ENCODE assay signal across 21 cellular contexts in the genomic region with DNA sequence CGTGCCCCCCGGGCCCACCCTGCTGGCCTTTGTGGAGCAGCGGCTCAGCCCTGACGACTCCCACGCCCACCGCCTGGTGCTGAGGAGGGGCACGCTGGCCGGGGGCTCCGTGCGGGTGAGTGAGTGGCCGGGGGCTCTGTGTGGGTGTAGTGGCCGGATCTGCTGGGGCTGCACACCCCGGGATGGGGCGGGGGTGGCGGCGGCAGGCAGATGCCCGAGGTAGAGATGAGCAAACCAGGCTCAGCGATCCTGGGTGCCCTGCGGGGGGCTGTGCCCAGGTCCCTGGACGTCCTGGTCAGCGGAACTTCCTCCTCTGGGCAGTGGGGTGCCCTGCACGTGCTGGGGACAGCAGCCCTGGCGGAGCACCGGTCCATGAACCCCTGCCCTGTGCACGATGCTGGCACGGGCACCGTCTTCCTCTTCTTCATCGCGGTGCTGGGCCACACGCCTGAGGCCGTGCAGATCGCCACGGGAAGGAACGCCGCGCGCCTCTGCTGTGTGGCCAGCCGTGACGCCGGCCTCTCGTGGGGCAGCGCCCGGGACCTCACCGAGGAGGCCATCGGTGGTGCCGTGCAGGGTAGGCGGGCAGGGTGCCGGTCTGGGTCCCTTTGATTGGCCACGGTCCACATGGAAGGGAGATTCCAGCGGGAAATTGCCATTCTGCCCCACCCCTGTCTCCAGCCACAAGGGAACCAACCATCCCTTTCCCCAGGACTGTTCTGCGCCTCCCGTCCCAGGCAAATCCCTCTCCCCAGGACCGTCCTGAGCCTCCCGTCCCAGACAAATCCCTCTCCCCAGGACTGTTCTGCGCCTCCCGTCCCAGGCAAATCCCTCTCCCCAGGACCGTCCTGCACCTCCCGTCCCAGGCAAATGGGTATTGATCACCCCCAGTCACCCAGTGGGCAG. TPM values are rescaled to one million over a fixed set of nuclear protein-coding genes. Genes with fewer than 3 reads are reported as not detected.
DNase-seq lines count a peak whose midpoint lies in the region; ATAC-seq and TF ChIP-seq lines count a peak whose summit lies in the region.
"Had no signal": no experiment of that assay in that cellular context is flagged by ENCODE, and none has a peak within 500 bp of the region (broad histone marks: within the 10 kb centered on the region; RNA-seq: fewer than 3 reads in every experiment).

No MANE protein-coding gene starts in this region.

- POLR2A ChIA-PET in SK-N-SH (lab: Yijun Ruan, JAX): no interaction called here

- no peak overlapping the region for H3K27ac ChIP-seq in SK-N-SH (ENCODE audit: low read depth in 2 of 2, low read length in 1 of 2)
- H3K27ac ChIP-seq: cardiac muscle cell, ovary had no signal

- peaks cover 17% of the 10 kb centered on the region for H3K4me1 Mint-ChIP-seq in stimulated activated memory B cell treated with anti-CD40 and anti-IgM and Interleukin-4, amounts not matched to agents 10 μg/mL and 1 μg/mL and 100 μg/mL, for 72 hours

- H3K4me2 ChIP-seq in SK-N-SH: no peak overlapping the region

- H4K20me1 ChIP-seq in SK-N-SH (ENCODE audit: insufficient read depth): no peaks in the 10 kb centered on the region

- no peaks in the 10 kb centered on the region for H3K9me3 Mint-ChIP-seq in stimulated activated memory B cell treated with anti-CD40 and anti-IgM and Interleukin-4, amounts not matched to agents 10 μg/mL and 1 μg/mL and 100 μg/mL, for 72 hours

- DNase-seq in SK-N-SH (peak; percentile 23), NT2/D1 (ENCODE audit: low read depth, low spot score) (no peak), iPS-NIHi11 (ENCODE audit: low spot score) (peak; percentile 26), A172 (ENCODE audit: low spot score) (no peak), MG63 (no peak)
- no peak for DNase-seq in stimulated activated CD4-positive, alpha-beta T cell treated with anti-CD3 and anti-CD28 coated beads, Interleukin-2, amount 100 ng/mL, for 48 hours
- DNase-seq: 8988T; activated CD8-positive, alpha-beta T cell treated with anti-CD3 and anti-CD28 coated beads, Interleukin-2, amount 10 ng/mL, durations not matched to agents 7 days and 5 days; CD4-positive, CD25-positive, alpha-beta regulatory T cell; effector memory CD4-positive, alpha-beta T cell; hippocampal formation; NCI-H1694; NCI-H226; SIG-M5; trophoblast cell had no signal

- H3K4me1 ChIP-seq in SK-N-SH (ENCODE audit: control insufficient read depth in 1 of 2, insufficient read depth in 2 of 2, low read depth in 1 of 2, low read length in 1 of 2) (peaks cover 0 to 18% of the 10 kb centered on the region in 2 experiments; a peak in 2 of 4 replicates), NT2/D1 (ENCODE audit: insufficient read depth, insufficient read length) (peaks cover 20% of the 10 kb centered on the region)

- no peaks in the 10 kb centered on the region for H3K9me2 ChIP-seq in SK-N-SH

- H3K4me3 Mint-ChIP-seq in stimulated activated memory B cell treated with anti-CD40 and anti-IgM and Interleukin-4, amounts not matched to agents 10 μg/mL and 1 μg/mL and 100 μg/mL, for 72 hours: peak overlapping the region; percentile 18
- H3K4me3 Mint-ChIP-seq: activated CD8-positive, alpha-beta T cell treated with anti-CD3 and anti-CD28 coated beads, Interleukin-2, amount 10 ng/mL, durations not matched to agents 7 days and 5 days; CD4-positive, CD25-positive, alpha-beta regulatory T cell had no signal

- TF ChIP-seq EP300 in SK-N-SH (IDR thresholded peaks at IDR 0.05; ENCODE audit: borderline replicate concordance in 1 of 2, low read depth in 1 of 2, low read length in 1 of 2): no peak

- CTCF ChIA-PET in SK-N-SH (lab: Yijun Ruan, JAX): no interaction called here

- H3K9ac ChIP-seq in SK-N-SH (no peak overlapping the region), NT2/D1 (ENCODE audit: insufficient read length, low read depth) (peak overlapping the region; percentile 9)

- no peak overlapping the region for H2AFZ ChIP-seq in SK-N-SH (ENCODE audit: low read depth)

- H3K36me3 Mint-ChIP-seq in stimulated activated memory B cell treated with anti-CD40 and anti-IgM and Interleukin-4, amounts not matched to agents 10 μg/mL and 1 μg/mL and 100 μg/mL, for 72 hours: no peaks in the 10 kb centered on the region
- H3K36me3 Mint-ChIP-seq: CD4-positive, CD25-positive, alpha-beta regulatory T cell had no signal

- no peak for TF ChIP-seq RAD21 in SK-N-SH (IDR thresholded peaks at IDR 0.05; ENCODE audit: low read length)

- H3K9me3 ChIP-seq in SK-N-SH (no peaks in the 10 kb centered on the region), NT2/D1 (ENCODE audit: insufficient read depth, low read length) (no peaks in the 10 kb centered on the region), MG63 (no peaks in the 10 kb centered on the region)
- H3K9me3 ChIP-seq: ovary had no signal

- H3K4me3 ChIP-seq in SK-N-SH (ENCODE audit: low read depth in 2 of 2, low read length in 1 of 2) (no peak overlapping the region), NT2/D1 (ENCODE audit: insufficient read length, low read depth) (no peak overlapping the region), MG63 (no peak overlapping the region)
- H3K4me3 ChIP-seq: cardiac muscle cell, ovary had no signal

- peaks cover 35% of the 10 kb centered on the region for H3K27me3 Mint-ChIP-seq in stimulated activated memory B cell treated with anti-CD40 and anti-IgM and Interleukin-4, amounts not matched to agents 10 μg/mL and 1 μg/mL and 100 μg/mL, for 72 hours

- no peaks in the 10 kb centered on the region for H3K27me3 ChIP-seq in SK-N-SH (ENCODE audit: insufficient read depth)
- H3K27me3 ChIP-seq in NT2/D1 (ENCODE audit: insufficient read depth, insufficient read length): no peaks in the 10 kb centered on the region
- H3K27me3 ChIP-seq in MG63: no peaks in the 10 kb centered on the region
- H3K27me3 ChIP-seq: cardiac muscle cell, ovary had no signal

- 67% methylated on average over 15 of the region's 58 CpGs for WGBS in SK-N-SH (ENCODE audit: low lambda C conversion rate)

- ATAC-seq in SK-N-SH treated with all-trans-retinoic acid at 6 μM for 48 hours: no peak
- peak; percentile 2 for ATAC-seq in stimulated activated memory B cell treated with anti-CD40 and anti-IgM and Interleukin-4, amounts not matched to agents 10 μg/mL and 1 μg/mL and 100 μg/mL, for 72 hours

- no peaks in the 10 kb centered on the region for H3K79me2 ChIP-seq in SK-N-SH (ENCODE audit: insufficient read depth)

- peak overlapping the region; percentile 24 for H3K27ac Mint-ChIP-seq in stimulated activated memory B cell treated with anti-CD40 and anti-IgM and Interleukin-4, amounts not matched to agents 10 μg/mL and 1 μg/mL and 100 μg/mL, for 72 hours
- H3K27ac Mint-ChIP-seq: activated CD8-positive, alpha-beta T cell treated with anti-CD3 and anti-CD28 coated beads, Interleukin-2, amount 10 ng/mL, durations not matched to agents 7 days and 5 days; CD4-positive, CD25-positive, alpha-beta regulatory T cell had no signal

- H3K36me3 ChIP-seq in SK-N-SH (replicated peaks in 1 of 2; ENCODE audit: control insufficient read depth in 1 of 2, insufficient read depth in 2 of 2, low read length in 1 of 2): no peaks in the 10 kb centered on the region
- H3K36me3 ChIP-seq in NT2/D1 (ENCODE audit: insufficient read depth, insufficient read length, low read length): no peaks in the 10 kb centered on the region
- H3K36me3 ChIP-seq in MG63: no peaks in the 10 kb centered on the region
- H3K36me3 ChIP-seq: cardiac muscle cell, ovary had no signal

- no peak for TF ChIP-seq CTCF in SK-N-SH (IDR thresholded peaks at IDR 0.05)

- H3F3A ChIP-seq in SK-N-SH (replicated peaks; ENCODE audit: insufficient read depth): no peaks in the 10 kb centered on the region

TF ChIP-seq in SK-N-SH, 30 proteins besides CTCF, POLR2A, EP300 and RAD21 (continues in another document):
- TF ChIP-seq TAF1 (IDR thresholded peaks at IDR 0.05; ENCODE audit: borderline replicate concordance, low read depth, low read length) (no peak), YY1 (IDR thresholded peaks at IDR 0.05; ENCODE audit: low read depth) (no peak), RFX5 (IDR thresholded peaks at IDR 0.05; ENCODE audit: low read length) (no peak), EZH2phosphoT487 (IDR thresholded peaks at IDR 0.05; ENCODE audit: borderline replicate concordance, low read depth) (no peak), POLR2AphosphoS5 (IDR thresholded peaks at IDR 0.05; ENCODE audit: low read depth, low read length) (no peak), NRF1 (IDR thresholded peaks at IDR 0.05; ENCODE audit: low read depth, low read length) (no peak)

TF ChIP-seq in SK-N-SH treated with all-trans-retinoic acid at 6 μM for 48 hours, 23 proteins besides CTCF, POLR2A, EP300 and RAD21 (continues in another document):
- TF ChIP-seq ZNF70 (CRISPR knock-in tag; IDR thresholded peaks at IDR 0.05) (no peak), ESRRG (CRISPR knock-in tag; IDR thresholded peaks at IDR 0.05) (no peak)

RNA-seq across cellular contexts. Expression of a gene that starts 5.8 kb away (rescaled TPM):
- polyA plus RNA-seq in SK-N-SH (2012; rRNA removed): 0.05 TPM in 1 of 2 replicates, not detected in the other
- 0.03 and 0.07 TPM in 2 replicates for polyA plus RNA-seq in SK-N-SH (2012; cell fraction: cytosol; rRNA removed)
- 0.54 and 0.62 TPM in 2 replicates for polyA plus RNA-seq in SK-N-SH (2012; cell fraction: nucleus; rRNA removed)
- 0.22 TPM in 1 of 2 replicates, not detected in the other for total RNA-seq in A172 (2014; rRNA removed; shearing (Covaris generic))
- not detected in 2 replicates for total RNA-seq in MG63 (2014; rRNA removed; shearing (Covaris generic); ENCODE audit: low replicate concordance)
- total RNA-seq: LHCN-M2 had no signal

RNA-seq across cellular contexts. Expression of a gene that starts 38.2 kb away (rescaled TPM):
- 0.10 and 0.15 TPM in 2 replicates for polyA plus RNA-seq in SK-N-SH (2012; rRNA removed)
- polyA plus RNA-seq in SK-N-SH (2012; cell fraction: cytosol; rRNA removed): 0.04 TPM in 1 of 2 replicates, not detected in the other
- polyA plus RNA-seq in SK-N-SH (2012; cell fraction: nucleus; rRNA removed): 0.74 and 1.0 TPM in 2 replicates
- not detected in 2 replicates for total RNA-seq in A172 (2014; rRNA removed; shearing (Covaris generic))
- 1.7 TPM in 1 of 2 replicates, not detected in the other for total RNA-seq in MG63 (2014; rRNA removed; shearing (Covaris generic); ENCODE audit: low replicate concordance)
- total RNA-seq: LHCN-M2, skeletal muscle tissue had no signal
- polyA plus RNA-seq: cardiac muscle cell; CD4-positive, CD25-positive, alpha-beta regulatory T cell had no signal

RNA-seq across cellular contexts. Expression of a gene that starts 43.9 kb away (rescaled TPM):
- not detected in 2 replicates for polyA plus RNA-seq in SK-N-SH (2012; rRNA removed)
- not detected in 2 replicates for polyA plus RNA-seq in SK-N-SH (2012; cell fraction: cytosol; rRNA removed)
- not detected in 2 replicates for polyA plus RNA-seq in SK-N-SH (2012; cell fraction: nucleus; rRNA removed)
- 0.10 TPM in 1 of 2 replicates, not detected in the other for total RNA-seq in A172 (2014; rRNA removed; shearing (Covaris generic))
- not detected in 2 replicates for total RNA-seq in MG63 (2014; rRNA removed; shearing (Covaris generic); ENCODE audit: low replicate concordance)
- total RNA-seq: cardiac muscle cell, LHCN-M2, skeletal muscle tissue had no signal
- polyA plus RNA-seq: cardiac muscle cell had no signal

RNA-seq across cellular contexts. Expression of a gene that starts 54.7 kb away (rescaled TPM):
- not detected in 2 replicates for polyA plus RNA-seq in SK-N-SH (2012; rRNA removed)
- not detected in 2 replicates for polyA plus RNA-seq in SK-N-SH (2012; cell fraction: cytosol; rRNA removed)
- polyA plus RNA-seq in SK-N-SH (2012; cell fraction: nucleus; rRNA removed): not detected in 2 replicates
- total RNA-seq in A172 (2014; rRNA removed; shearing (Covaris generic)): not detected in 2 replicates
- total RNA-seq in MG63 (2014; rRNA removed; shearing (Covaris generic); ENCODE audit: low replicate concordance): not detected in 2 replicates
- total RNA-seq: activated CD8-positive, alpha-beta T cell treated with anti-CD3 and anti-CD28 coated beads, Interleukin-2, amount 10 ng/mL, durations not matched to agents 7 days and 5 days; cardiac muscle cell; LHCN-M2; skeletal muscle tissue had no signal
- polyA plus RNA-seq: cardiac muscle cell; CD4-positive, CD25-positive, alpha-beta regulatory T cell; ovary had no signal

Comparison
In these comparisons a context has a peak if more than half of its experiments do, and no peak if none do; other contexts are left out.
1. DNase-seq: peak in SK-N-SH (single experiment) and iPS-NIHi11 (single experiment); none in NT2/D1 (single experiment), A172 (single experiment), MG63 (single experiment) and stimulated activated CD4-positive, alpha-beta T cell treated with anti-CD3 and anti-CD28 coated beads, Interleukin-2, amount 100 ng/mL, for 48 hours (0 of 2).